ENCODE assay signal across 28 cellular contexts in genomic region chr5:145466533-145466932, GRCh38.
"Had no signal": no experiment of that assay in that cellular context is flagged by ENCODE, and none has a peak within 500 bp of the region (broad histone marks: within the 10 kb centered on the region; RNA-seq: fewer than 3 reads in every experiment).

No MANE protein-coding gene starts in this region.

- H3K9me3 ChIP-seq: ovary, psoas muscle, right lobe of liver, sigmoid colon, stomach, testis, tibial artery, transverse colon, upper lobe of right lung, vagina had no signal

- H3K27me3 ChIP-seq: neural progenitor cell, ovary, right lobe of liver, sigmoid colon, stomach, testis, tibial artery, transverse colon, upper lobe of right lung, vagina had no signal

- H3K27ac ChIP-seq: neural progenitor cell, ovary, parathyroid adenoma, psoas muscle, sigmoid colon, testis, transverse colon, upper lobe of right lung, vagina had no signal

- H3K4me1 Mint-ChIP-seq: naive B cell; naive thymus-derived CD8-positive, alpha-beta T cell; neural progenitor cell; stimulated activated effector memory CD8-positive, alpha-beta T cell treated with anti-CD3 and anti-CD28 coated beads, Interleukin-12 subunit alpha, Interleukin-12 subunit beta, amount 100 ng/mL, for 72 hours; stimulated activated naive B cell treated with anti-CD40 and anti-IgM and Interleukin-4, amounts not matched to agents 10 μg/mL and 1 μg/mL and 100 μg/mL, for 72 hours had no signal

- ATAC-seq: naive thymus-derived CD8-positive, alpha-beta T cell; natural killer cell treated with Interleukin-12 subunit alpha and Interleukin-12 subunit beta and Interleukin-15 and Interleukin-18, amount 100 ng/mL, for 72 hours; stimulated activated effector memory CD8-positive, alpha-beta T cell treated with anti-CD3 and anti-CD28 coated beads, Interleukin-12 subunit alpha, Interleukin-12 subunit beta, amount 100 ng/mL, for 72 hours; stimulated activated naive B cell treated with anti-CD40 and anti-IgM and Interleukin-4, amounts not matched to agents 10 μg/mL and 1 μg/mL and 100 μg/mL, for 72 hours; upper lobe of right lung had no signal

- H3K4me3 ChIP-seq: neural progenitor cell, ovary, psoas muscle, right lobe of liver, sigmoid colon, stomach, testis, tibial artery, transverse colon, upper lobe of right lung, vagina had no signal

- H3K79me2 ChIP-seq: parathyroid adenoma had no signal

- H3K27me3 Mint-ChIP-seq: naive B cell; naive thymus-derived CD8-positive, alpha-beta T cell; natural killer cell treated with Interleukin-12 subunit alpha and Interleukin-12 subunit beta and Interleukin-15 and Interleukin-18, amount 100 ng/mL, for 72 hours; progenitor cell of endocrine pancreas; stimulated activated naive B cell treated with anti-CD40 and anti-IgM and Interleukin-4, amounts not matched to agents 10 μg/mL and 1 μg/mL and 100 μg/mL, for 72 hours; stimulated activated naive CD8-positive, alpha-beta T cell treated with anti-CD3 and anti-CD28 coated beads, Interleukin-15, Interleukin-2, amounts not matched to agents 100 ng/mL and 50 ng/mL, for 24 hours; type B pancreatic cell had no signal

- H3K9ac ChIP-seq: neural progenitor cell, parathyroid adenoma had no signal

- H3K9me3 Mint-ChIP-seq: neural progenitor cell had no signal

- H2AFZ ChIP-seq: neural progenitor cell, parathyroid adenoma had no signal

- H3K36me3 ChIP-seq: neural progenitor cell, ovary, right lobe of liver, sigmoid colon, stomach, tibial artery, transverse colon, upper lobe of right lung, vagina had no signal

- H3K4me1 ChIP-seq: psoas muscle, testis, upper lobe of right lung had no signal

- H3K4me3 Mint-ChIP-seq: naive B cell; naive thymus-derived CD8-positive, alpha-beta T cell; natural killer cell treated with Interleukin-12 subunit alpha and Interleukin-12 subunit beta and Interleukin-15 and Interleukin-18, amount 100 ng/mL, for 72 hours; neural progenitor cell; stimulated activated effector memory CD8-positive, alpha-beta T cell treated with anti-CD3 and anti-CD28 coated beads, Interleukin-12 subunit alpha, Interleukin-12 subunit beta, amount 100 ng/mL, for 72 hours; stimulated activated naive B cell treated with anti-CD40 and anti-IgM and Interleukin-4, amounts not matched to agents 10 μg/mL and 1 μg/mL and 100 μg/mL, for 72 hours; stimulated activated naive CD8-positive, alpha-beta T cell treated with anti-CD3 and anti-CD28 coated beads, Interleukin-15, Interleukin-2, amounts not matched to agents 100 ng/mL and 50 ng/mL, for 24 hours; type B pancreatic cell had no signal

- DNase-seq: naive B cell; naive thymus-derived CD8-positive, alpha-beta T cell; occipital lobe; ovary; posterior cingulate gyrus; psoas muscle; right cardiac atrium; right lobe of liver; sigmoid colon; stimulated activated CD4-positive, alpha-beta T cell treated with anti-CD3 and anti-CD28 coated beads, Interleukin-15, amount 100 ng/mL, for 24 hours; stimulated activated CD4-positive, alpha-beta T cell treated with anti-CD3 and anti-CD28 coated beads, Interleukin-2, amount 100 ng/mL, for 24 hours; stimulated activated CD4-positive, alpha-beta T cell treated with anti-CD3 and anti-CD28 coated beads, Interleukin-2, amount 100 ng/mL, for 48 hours; stimulated activated CD4-positive, alpha-beta T cell treated with anti-CD3 and anti-CD28 coated beads, Interleukin-4, amount 100 ng/mL, for 24 hours; stimulated activated naive B cell treated with anti-CD40 and anti-IgM and Interleukin-4, amounts not matched to agents 10 μg/mL and 1 μg/mL and 100 μg/mL, for 72 hours; stimulated activated naive CD4-positive, alpha-beta T cell treated with Interleukin-2 at 50 U/mL for 16 hours; stomach; testis; tibial artery; transverse colon; upper lobe of right lung had no signal

- H3K36me3 Mint-ChIP-seq: naive B cell; naive thymus-derived CD8-positive, alpha-beta T cell; natural killer cell treated with Interleukin-12 subunit alpha and Interleukin-12 subunit beta and Interleukin-15 and Interleukin-18, amount 100 ng/mL, for 72 hours; neural progenitor cell; stimulated activated effector memory CD8-positive, alpha-beta T cell treated with anti-CD3 and anti-CD28 coated beads, Interleukin-12 subunit alpha, Interleukin-12 subunit beta, amount 100 ng/mL, for 72 hours; stimulated activated naive B cell treated with anti-CD40 and anti-IgM and Interleukin-4, amounts not matched to agents 10 μg/mL and 1 μg/mL and 100 μg/mL, for 72 hours; type B pancreatic cell had no signal

- H3K27ac Mint-ChIP-seq: naive thymus-derived CD8-positive, alpha-beta T cell; natural killer cell treated with Interleukin-12 subunit alpha and Interleukin-12 subunit beta and Interleukin-15 and Interleukin-18, amount 100 ng/mL, for 72 hours; neural progenitor cell; progenitor cell of endocrine pancreas; stimulated activated effector memory CD8-positive, alpha-beta T cell treated with anti-CD3 and anti-CD28 coated beads, Interleukin-12 subunit alpha, Interleukin-12 subunit beta, amount 100 ng/mL, for 72 hours; stimulated activated naive B cell treated with anti-CD40 and anti-IgM and Interleukin-4, amounts not matched to agents 10 μg/mL and 1 μg/mL and 100 μg/mL, for 72 hours; stimulated activated naive CD8-positive, alpha-beta T cell treated with anti-CD3 and anti-CD28 coated beads, Interleukin-15, Interleukin-2, amounts not matched to agents 100 ng/mL and 50 ng/mL, for 24 hours; type B pancreatic cell had no signal

- H3K4me2 ChIP-seq: neural progenitor cell had no signal
